ENCODE assay signal across 8 cellular contexts in genomic region chr9:106862115-106862945, GRCh38. TPM values are rescaled to one million over a fixed set of nuclear protein-coding genes. Genes with fewer than 3 reads are reported as not detected.
DNase-seq lines count a peak whose midpoint lies in the region; ATAC-seq and TF ChIP-seq lines count a peak whose summit lies in the region.

No MANE protein-coding gene starts in this region.

- intact Hi-C loops in activated naive CD4-positive, alpha-beta T cell treated with anti-CD3 and anti-CD28 coated beads for 36 hours (cut with micrococcal nuclease), result loop anchor here (5.0 to 10.0 kb wide), 2 partner anchors 958 to 1020 kb away; no protein-coding TSS in a partner anchor
- intact Hi-C loops in colonic mucosa (cut with DNase I), result loop anchor here (10.0 kb wide), 1 partner anchor 202 kb away; no protein-coding TSS in a partner anchor
- intact Hi-C loops in lower leg skin (cut with DNase I; ENCODE audit: low total_unique reads), result no loop called here

- no peak for TF ChIP-seq POLR2A in lower leg skin (IDR thresholded peaks at IDR 0.05)

- 1 to 3% methylated on average over 36 to 37 of the region's 37 CpGs for WGBS in lower leg skin, 2 donors
- WGBS in thymus, result under 1% methylated on average over 37 of the region's 37 CpGs

- H3K9me3 Mint-ChIP-seq in activated naive CD4-positive, alpha-beta T cell treated with anti-CD3 and anti-CD28 coated beads for 36 hours, result no peaks in the 10 kb centered on the region
- peaks cover 0 to 15% of the 10 kb centered on the region in 2 donors for H3K9me3 Mint-ChIP-seq in activated naive CD4-positive, alpha-beta T cell treated with anti-CD3 and anti-CD28 coated beads, Interleukin-2, amount 50 U/mL, for 72 hours

- H3K4me1 ChIP-seq in colonic mucosa (no peaks in the 10 kb centered on the region), thymus (ENCODE audit: control insufficient read depth, insufficient read depth, low read length) (peaks cover 4% of the 10 kb centered on the region)

- H3K4me1 Mint-ChIP-seq in activated naive CD4-positive, alpha-beta T cell treated with anti-CD3 and anti-CD28 coated beads for 36 hours (ENCODE audit: low read depth), result peaks cover 32% of the 10 kb centered on the region

- no peak for ATAC-seq in activated naive CD4-positive, alpha-beta T cell treated with anti-CD3 and anti-CD28 coated beads, Interleukin-2, amount 50 U/mL, for 72 hours

- H3K27me3 Mint-ChIP-seq in activated naive CD4-positive, alpha-beta T cell treated with anti-CD3 and anti-CD28 coated beads for 36 hours (ENCODE audit: low read depth), result peaks cover 65% of the 10 kb centered on the region

- peak overlapping the region; percentile 67 to 92 for H3K9ac ChIP-seq in colonic mucosa (ENCODE audit: low read depth in 2 of 2, low read length in 2 of 2)

- CTCF ChIA-PET in activated naive CD4-positive, alpha-beta T cell treated with anti-CD3 and anti-CD28 coated beads for 36 hours (lab: Charles Lee), result no interaction called here

- H3K36me3 ChIP-seq in colonic mucosa (no peaks in the 10 kb centered on the region), thymus (ENCODE audit: control insufficient read depth, insufficient read depth) (no peaks in the 10 kb centered on the region)

- H3K4me3 ChIP-seq in colonic mucosa (peak overlapping the region; percentile 70), lower leg skin (ENCODE audit: low read depth, poor library complexity, severe bottlenecking) (peak overlapping the region; percentile 78), thymus (ENCODE audit: low read length) (peak overlapping the region; percentile 47)

- H3K9me3 ChIP-seq in colonic mucosa, result no peaks in the 10 kb centered on the region
- no peaks in the 10 kb centered on the region for H3K9me3 ChIP-seq in thymus (ENCODE audit: control insufficient read depth)

- H3K27me3 ChIP-seq in colonic mucosa, result peaks cover 4% of the 10 kb centered on the region
- H3K27me3 ChIP-seq in thymus (ENCODE audit: control insufficient read depth, insufficient read depth), result peaks cover 36% of the 10 kb centered on the region

- no peak overlapping the region for H3K27ac Mint-ChIP-seq in activated naive CD4-positive, alpha-beta T cell treated with anti-CD3 and anti-CD28 coated beads for 36 hours
- H3K27ac Mint-ChIP-seq in activated naive CD4-positive, alpha-beta T cell treated with anti-CD3 and anti-CD28 coated beads, Interleukin-2, amount 50 U/mL, for 72 hours, result peak overlapping the region in 1 of 2 donors; percentile 19

- H3K27ac ChIP-seq in colonic mucosa, result peak overlapping the region; percentile 75
- no peak overlapping the region for H3K27ac ChIP-seq in thymus (ENCODE audit: low read depth)

- H3K36me3 Mint-ChIP-seq in activated naive CD4-positive, alpha-beta T cell treated with anti-CD3 and anti-CD28 coated beads for 36 hours (ENCODE audit: low read depth), result no peaks in the 10 kb centered on the region
- H3K36me3 Mint-ChIP-seq in activated naive CD4-positive, alpha-beta T cell treated with anti-CD3 and anti-CD28 coated beads, Interleukin-2, amount 50 U/mL, for 72 hours, result peaks cover 10 to 23% of the 10 kb centered on the region in 2 donors

- peak overlapping the region; percentile 76 for H3K4me3 Mint-ChIP-seq in activated naive CD4-positive, alpha-beta T cell treated with anti-CD3 and anti-CD28 coated beads for 36 hours

- no peak for TF ChIP-seq CTCF in colonic mucosa (IDR thresholded peaks at IDR 0.05)
- TF ChIP-seq CTCF in lower leg skin (IDR thresholded peaks at IDR 0.05), result no peak

- DNase-seq in activated naive CD4-positive, alpha-beta T cell treated with anti-CD3 and anti-CD28 coated beads for 36 hours, result peak; percentile 13
- no peak for DNase-seq in activated naive CD4-positive, alpha-beta T cell treated with anti-CD3 and anti-CD28 coated beads, Interleukin-2, amount 50 U/mL, for 72 hours (ENCODE audit: low spot score in 2 of 2)
- DNase-seq in NCI-H526 treated with DMSO at 0.1 percent for 48 hours (lab: John Stamatoyannopoulos, UW) (peak; percentile 27), colonic mucosa (peak; percentile 77), lower leg skin (ENCODE audit: low spot score in 2 of 2) (no peak), DMS153 treated with DMSO at 0.1 percent for 48 hours (lab: John Stamatoyannopoulos, UW; ENCODE audit: unreplicated experiment) (no peak), COR-L47 (lab: John Stamatoyannopoulos, UW) (no peak)

RNA-seq across cellular contexts. Expression of gene ZNF462, which starts 0.6 kb away (rescaled TPM):
- under 1 TPM; 0.33 to 0.40 TPM for total RNA-seq in activated naive CD4-positive, alpha-beta T cell treated with anti-CD3 and anti-CD28 coated beads for 36 hours
- under 1 TPM; 0.20 to 0.41 TPM for total RNA-seq in activated naive CD4-positive, alpha-beta T cell treated with anti-CD3 and anti-CD28 coated beads, Interleukin-2, amount 50 U/mL, for 72 hours
- 10 to 100 TPM; 28.9 to 29.3 TPM for total RNA-seq in colonic mucosa
- total RNA-seq in lower leg skin, result 10 to 100 TPM; 13.3 to 19.9 (median 16.2) TPM
- 2.0 TPM for polyA plus RNA-seq in thymus

Comparison
In these comparisons a context has a peak if more than half of its experiments do, and no peak if none do; other contexts are left out.
1. DNase-seq: peak in activated naive CD4-positive, alpha-beta T cell treated with anti-CD3 and anti-CD28 coated beads for 36 hours (single experiment), NCI-H526 treated with DMSO at 0.1 percent for 48 hours (single experiment) and colonic mucosa (single experiment); none in activated naive CD4-positive, alpha-beta T cell treated with anti-CD3 and anti-CD28 coated beads, Interleukin-2, amount 50 U/mL, for 72 hours (0 of 2), lower leg skin (0 of 2), DMS153 treated with DMSO at 0.1 percent for 48 hours (single experiment) and COR-L47 (single experiment).
2. RNA of gene ZNF462, which starts 0.6 kb away (total RNA-seq): 28.9 to 29.3 TPM in colonic mucosa and 13.3 to 19.9 TPM in lower leg skin; 0.20 to 0.41 TPM in activated naive CD4-positive, alpha-beta T cell treated with anti-CD3 and anti-CD28 coated beads, Interleukin-2, amount 50 U/mL, for 72 hours and 0.33 to 0.40 TPM in activated naive CD4-positive, alpha-beta T cell treated with anti-CD3 and anti-CD28 coated beads for 36 hours; every median in the first group is over 10 times any median in the second.
3. Peak in every context shown above with its lines, with median percentiles within 50 percentile points of each other: H3K4me3 ChIP-seq.